In the genomic region with DNA sequence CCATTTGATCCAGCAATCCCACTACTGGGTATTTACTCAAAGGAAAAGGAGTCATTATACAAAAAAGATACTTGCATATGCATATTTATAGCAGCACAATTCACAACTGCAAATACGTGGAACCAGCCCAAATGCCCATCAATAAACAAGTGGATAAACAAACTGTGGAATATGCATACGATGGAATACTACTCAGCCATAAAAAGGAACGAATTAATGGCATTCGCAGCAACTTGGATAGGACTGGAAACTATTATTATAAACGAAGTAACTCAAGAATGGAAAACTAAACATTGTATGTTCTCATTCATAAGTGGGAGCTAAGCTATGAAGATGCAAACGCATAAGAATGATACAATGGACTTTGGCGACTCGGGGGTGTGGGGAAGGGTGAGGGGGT, we compare ENCODE assay signal across 9 cellular contexts.
"Had no signal": no experiment of that assay in that cellular context is flagged by ENCODE, and none has a peak within 500 bp of the region (broad histone marks: within the 10 kb centered on the region; RNA-seq: fewer than 3 reads in every experiment).

No MANE protein-coding gene starts in this region.

- H3K27me3 Mint-ChIP-seq: IgD-negative memory B cell had no signal

- H3K4me2 ChIP-seq: KMS-11 had no signal

- H3K4me3 Mint-ChIP-seq: IgD-negative memory B cell had no signal

- DNase-seq: IMR-90, Karpas-422, KBM-7, KG1 had no signal

- H3K27ac ChIP-seq: HL-60, KMS-11 had no signal

- ATAC-seq: HepG2 had no signal

- FAIRE-seq: HepG2, HTR-8/SVneo had no signal

- H3K9ac ChIP-seq: KMS-11 had no signal
